10 cellular contexts compared by ENCODE assay signal in the genomic region with DNA sequence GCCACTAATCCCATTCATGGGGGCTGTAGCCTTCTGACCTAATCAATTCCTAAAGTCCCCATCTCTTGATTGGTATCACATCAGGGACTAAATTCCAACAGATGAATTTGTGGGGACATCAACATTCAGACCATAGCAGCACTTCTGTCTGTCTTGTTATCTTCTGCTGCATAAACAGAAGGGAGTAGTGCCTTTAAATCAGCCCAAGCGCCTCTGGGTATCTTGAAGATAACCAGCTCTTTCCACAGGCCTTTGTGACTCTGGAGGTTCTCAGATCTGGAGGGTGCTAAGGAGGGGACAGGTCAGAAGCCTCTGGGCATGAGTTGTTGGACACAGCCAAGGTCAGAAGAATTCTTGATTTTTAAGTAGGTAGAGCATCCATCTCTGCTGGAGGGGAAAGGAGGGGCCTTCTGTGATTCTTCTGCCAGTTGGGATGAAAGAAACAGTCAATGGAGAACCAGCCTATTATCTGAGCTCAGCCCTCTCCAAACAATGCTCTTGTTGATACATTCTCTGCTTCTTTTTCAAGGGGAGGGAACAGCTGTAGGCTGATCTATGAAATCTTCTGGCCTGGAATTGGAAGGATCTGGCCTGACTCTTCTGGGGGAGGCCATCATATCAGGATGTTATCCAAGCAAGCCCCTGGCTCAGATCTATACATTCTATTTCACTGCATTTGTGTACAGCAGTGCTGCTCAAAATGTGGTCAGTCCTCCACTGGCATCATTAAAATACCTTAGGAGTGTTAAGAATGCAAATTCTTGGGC. TPM values are rescaled to one million over a fixed set of nuclear protein-coding genes. Genes with fewer than 3 reads are reported as not detected.
DNase-seq lines count a peak whose midpoint lies in the region; ATAC-seq and TF ChIP-seq lines count a peak whose summit lies in the region.
"Had no signal": no experiment of that assay in that cellular context is flagged by ENCODE, and none has a peak within 500 bp of the region (broad histone marks: within the 10 kb centered on the region; RNA-seq: fewer than 3 reads in every experiment).

No MANE protein-coding gene starts in this region.

- no peak for TF ChIP-seq EP300 in transverse colon (IDR thresholded peaks at IDR 0.05; ENCODE audit: low read depth)

- H3K36me3 Mint-ChIP-seq in activated T-helper 17 cell treated with anti-CD3 and anti-CD28 coated beads, Interleukin-2, amount 50 U/mL, for 72 hours (ENCODE audit: low read depth) = no peaks in the 10 kb centered on the region

- H3K9me3 Mint-ChIP-seq in activated T-helper 17 cell treated with anti-CD3 and anti-CD28 coated beads, Interleukin-2, amount 50 U/mL, for 72 hours = no peaks in the 10 kb centered on the region

- H3K4me3 Mint-ChIP-seq in activated T-helper 17 cell treated with anti-CD3 and anti-CD28 coated beads, Interleukin-2, amount 50 U/mL, for 72 hours = peak overlapping the region; percentile 54

- no peaks in the 10 kb centered on the region for H3K9me3 ChIP-seq in right atrium auricular region
- H3K9me3 ChIP-seq in transverse colon = no peaks in the 10 kb centered on the region
- H3K9me3 ChIP-seq: psoas muscle had no signal

- in situ Hi-C loops in transverse colon (cut with MboI; ENCODE audit: low pct_ligation_motif_present in 1 of 4, low pct_unique_long_range_greater_than_20kb in 1 of 4, low sequenced_read_pairs in 3 of 4) = loop anchor here (5.0 to 25.0 kb wide), 4 partner anchors 157 to 304 kb away; no protein-coding TSS in a partner anchor

- H3K27ac Mint-ChIP-seq in activated T-helper 17 cell treated with anti-CD3 and anti-CD28 coated beads, Interleukin-2, amount 50 U/mL, for 72 hours = peak overlapping the region; percentile 65

- H3K4me3 ChIP-seq in right atrium auricular region (no peak overlapping the region), transverse colon (no peak overlapping the region)
- H3K4me3 ChIP-seq: psoas muscle had no signal

- WGBS in transverse colon (ENCODE audit: low coverage in 1 of 2), 2 donors = 89% methylated on average over 1 of the region's 1 CpG; no CpG with 5 or more reads in 1 of the 2 donors

- H3K27me3 ChIP-seq in right atrium auricular region (no peaks in the 10 kb centered on the region), transverse colon (no peaks in the 10 kb centered on the region)

- H3K4me1 Mint-ChIP-seq in activated T-helper 17 cell treated with anti-CD3 and anti-CD28 coated beads, Interleukin-2, amount 50 U/mL, for 72 hours = peaks cover 17% of the 10 kb centered on the region

- H3K4me1 ChIP-seq in right atrium auricular region (peaks cover 0 to 19% of the 10 kb centered on the region in 2 donors), transverse colon (peaks cover 4 to 27% (median 22%) of the 10 kb centered on the region in 4 donors)

- no peak for TF ChIP-seq POLR2A in transverse colon (IDR thresholded peaks at IDR 0.05)

- TF ChIP-seq CTCF in right atrium auricular region (IDR thresholded peaks at IDR 0.05) (no peak), transverse colon (IDR thresholded peaks at IDR 0.05) (no peak)

- H3K27ac ChIP-seq in right atrium auricular region = no peak overlapping the region
- H3K27ac ChIP-seq in transverse colon = peak overlapping the region; percentile 69 to 80 (median 74)
- H3K27ac ChIP-seq: HL-60, psoas muscle had no signal

- no peaks in the 10 kb centered on the region for H3K27me3 Mint-ChIP-seq in activated T-helper 17 cell treated with anti-CD3 and anti-CD28 coated beads, Interleukin-2, amount 50 U/mL, for 72 hours

- ATAC-seq in left cardiac atrium = no peak
- no peak for ATAC-seq in activated T-helper 17 cell treated with anti-CD3 and anti-CD28 coated beads, Interleukin-2, amount 50 U/mL, for 72 hours (replicated peaks)

- peak; percentile 30 for DNase-seq in right atrium auricular region (ENCODE audit: low spot score)
- DNase-seq in left cardiac atrium = no peak
- peak; percentile 66 for DNase-seq in inferior parietal cortex (ENCODE audit: extremely low spot score)
- DNase-seq in transverse colon = no peak
- DNase-seq in NCI-H2227 treated with DMSO at 0.1 percent for 48 hours (lab: John Stamatoyannopoulos, UW) = no peak
- no peak for DNase-seq in LoVo (ENCODE audit: low spot score)
- DNase-seq in AG08395 (ENCODE audit: low spot score) = no peak

- intact Hi-C loops in left cardiac atrium (cut with DNase I) (loop anchor here (2.0 to 5.0 kb wide), 4 partner anchors 159 to 323 kb away; a partner anchor contains a TSS), transverse colon (cut with DNase I; ENCODE audit: low total_unique reads) (loop anchor here (1.0 kb wide), 1 partner anchor 160 kb away; no protein-coding TSS in a partner anchor)

- no peaks in the 10 kb centered on the region for H3K36me3 ChIP-seq in right atrium auricular region
- no peaks in the 10 kb centered on the region for H3K36me3 ChIP-seq in transverse colon

RNA-seq across cellular contexts. Expression of gene LRIG2, which starts 31.2 kb away (rescaled TPM):
- total RNA-seq in right atrium auricular region (10 to 100 TPM in 1 of 2 donors, 1 to 10 TPM in 1; 7.1 to 10.4 TPM), left cardiac atrium (1 to 10 TPM; 8.7 to 9.9 TPM), transverse colon (10 to 100 TPM in 3 of 4 donors, 1 to 10 TPM in 1; 9.4 to 43.7 (median 27.2) TPM)
- total RNA-seq in activated T-helper 17 cell treated with anti-CD3 and anti-CD28 coated beads, Interleukin-2, amount 50 U/mL, for 72 hours = 10 to 100 TPM in 1 of 2 donors, 1 to 10 TPM in 1; 9.9 to 12.9 TPM

Comparison
In these comparisons a context has a peak if more than half of its experiments do, and no peak if none do; other contexts are left out.
1. DNase-seq: peak in right atrium auricular region (single experiment) and inferior parietal cortex (single experiment); none in left cardiac atrium (single experiment), transverse colon (single experiment), NCI-H2227 treated with DMSO at 0.1 percent for 48 hours (single experiment), LoVo (single experiment) and AG08395 (single experiment).
2. H3K27ac ChIP-seq: peak in transverse colon (4 of 4); none in right atrium auricular region (0 of 2).